1 cellular context compared by ENCODE assay signal in the genomic region with DNA sequence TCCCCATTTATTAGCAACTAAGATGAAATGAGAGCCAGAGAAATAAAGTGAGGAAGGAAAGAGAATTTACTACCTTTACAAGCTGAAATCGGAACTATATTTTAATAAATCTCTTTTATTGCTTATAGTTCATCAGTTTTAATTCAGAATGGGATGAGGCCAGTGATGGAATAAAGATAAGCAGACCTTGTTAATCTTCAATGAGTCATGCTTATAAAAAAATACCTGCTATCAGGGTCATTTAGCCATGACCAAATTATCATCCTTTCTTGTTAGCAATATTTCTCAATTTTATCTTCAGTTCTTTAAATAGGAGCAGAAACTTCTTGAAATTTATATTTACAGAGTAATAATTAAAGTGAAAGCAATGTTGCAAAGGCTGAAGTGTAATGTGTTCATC.
TF ChIP-seq lines count a peak whose summit lies in the region.

No MANE protein-coding gene starts in this region.

TF ChIP-seq in HEK293, 187 proteins besides CTCF, POLR2A, EP300 and RAD21 (continued from another document):
- TF ChIP-seq, protein P1, sequence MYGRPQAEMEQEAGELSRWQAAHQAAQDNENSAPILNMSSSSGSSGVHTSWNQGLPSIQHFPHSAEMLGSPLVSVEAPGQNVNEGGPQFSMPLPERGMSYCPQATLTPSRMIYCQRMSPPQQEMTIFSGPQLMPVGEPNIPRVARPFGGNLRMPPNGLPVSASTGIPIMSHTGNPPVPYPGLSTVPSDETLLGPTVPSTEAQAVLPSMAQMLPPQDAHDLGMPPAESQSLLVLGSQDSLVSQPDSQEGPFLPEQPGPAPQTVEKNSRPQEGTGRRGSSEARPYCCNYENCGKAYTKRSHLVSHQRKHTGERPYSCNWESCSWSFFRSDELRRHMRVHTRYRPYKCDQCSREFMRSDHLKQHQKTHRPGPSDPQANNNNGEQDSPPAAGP (tag by site-specific recombination; IDR thresholded peaks at IDR 0.05) = no peak
- no peak for TF ChIP-seq BCL11B (tag by site-specific recombination; IDR thresholded peaks at IDR 0.05; ENCODE audit: low read depth)
- no peak for TF ChIP-seq TCF7L2 (IDR thresholded peaks at IDR 0.05; ENCODE audit: borderline replicate concordance, low read depth, low read length)
- TF ChIP-seq ZNF561 (tag by site-specific recombination; IDR thresholded peaks at IDR 0.05; ENCODE audit: borderline replicate concordance) = no peak
- TF ChIP-seq ZFP69B (tag by site-specific recombination; IDR thresholded peaks at IDR 0.05) = no peak
- TF ChIP-seq, protein P2, sequence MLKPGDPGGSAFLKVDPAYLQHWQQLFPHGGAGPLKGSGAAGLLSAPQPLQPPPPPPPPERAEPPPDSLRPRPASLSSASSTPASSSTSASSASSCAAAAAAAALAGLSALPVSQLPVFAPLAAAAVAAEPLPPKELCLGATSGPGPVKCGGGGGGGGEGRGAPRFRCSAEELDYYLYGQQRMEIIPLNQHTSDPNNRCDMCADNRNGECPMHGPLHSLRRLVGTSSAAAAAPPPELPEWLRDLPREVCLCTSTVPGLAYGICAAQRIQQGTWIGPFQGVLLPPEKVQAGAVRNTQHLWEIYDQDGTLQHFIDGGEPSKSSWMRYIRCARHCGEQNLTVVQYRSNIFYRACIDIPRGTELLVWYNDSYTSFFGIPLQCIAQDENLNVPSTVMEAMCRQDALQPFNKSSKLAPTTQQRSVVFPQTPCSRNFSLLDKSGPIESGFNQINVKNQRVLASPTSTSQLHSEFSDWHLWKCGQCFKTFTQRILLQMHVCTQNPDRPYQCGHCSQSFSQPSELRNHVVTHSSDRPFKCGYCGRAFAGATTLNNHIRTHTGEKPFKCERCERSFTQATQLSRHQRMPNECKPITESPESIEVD (tag by site-specific recombination; IDR thresholded peaks at IDR 0.05) = peak; percentile 67
- no peak for TF ChIP-seq ZNF792 (tag by site-specific recombination; IDR thresholded peaks at IDR 0.05)
- TF ChIP-seq FEZF1 (tag by site-specific recombination; IDR thresholded peaks at IDR 0.05) = no peak
- TF ChIP-seq, protein P3, sequence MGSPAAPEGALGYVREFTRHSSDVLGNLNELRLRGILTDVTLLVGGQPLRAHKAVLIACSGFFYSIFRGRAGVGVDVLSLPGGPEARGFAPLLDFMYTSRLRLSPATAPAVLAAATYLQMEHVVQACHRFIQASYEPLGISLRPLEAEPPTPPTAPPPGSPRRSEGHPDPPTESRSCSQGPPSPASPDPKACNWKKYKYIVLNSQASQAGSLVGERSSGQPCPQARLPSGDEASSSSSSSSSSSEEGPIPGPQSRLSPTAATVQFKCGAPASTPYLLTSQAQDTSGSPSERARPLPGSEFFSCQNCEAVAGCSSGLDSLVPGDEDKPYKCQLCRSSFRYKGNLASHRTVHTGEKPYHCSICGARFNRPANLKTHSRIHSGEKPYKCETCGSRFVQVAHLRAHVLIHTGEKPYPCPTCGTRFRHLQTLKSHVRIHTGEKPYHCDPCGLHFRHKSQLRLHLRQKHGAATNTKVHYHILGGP (tag by site-specific recombination; IDR thresholded peaks at IDR 0.05) = peak; percentile 25; the same call in 1 of the 2 replicates
- TF ChIP-seq ZSCAN23 (tag by site-specific recombination; IDR thresholded peaks at IDR 0.05) = no peak
